Comparison of ENCODE assay signal across 13 cellular contexts in the genomic region with DNA sequence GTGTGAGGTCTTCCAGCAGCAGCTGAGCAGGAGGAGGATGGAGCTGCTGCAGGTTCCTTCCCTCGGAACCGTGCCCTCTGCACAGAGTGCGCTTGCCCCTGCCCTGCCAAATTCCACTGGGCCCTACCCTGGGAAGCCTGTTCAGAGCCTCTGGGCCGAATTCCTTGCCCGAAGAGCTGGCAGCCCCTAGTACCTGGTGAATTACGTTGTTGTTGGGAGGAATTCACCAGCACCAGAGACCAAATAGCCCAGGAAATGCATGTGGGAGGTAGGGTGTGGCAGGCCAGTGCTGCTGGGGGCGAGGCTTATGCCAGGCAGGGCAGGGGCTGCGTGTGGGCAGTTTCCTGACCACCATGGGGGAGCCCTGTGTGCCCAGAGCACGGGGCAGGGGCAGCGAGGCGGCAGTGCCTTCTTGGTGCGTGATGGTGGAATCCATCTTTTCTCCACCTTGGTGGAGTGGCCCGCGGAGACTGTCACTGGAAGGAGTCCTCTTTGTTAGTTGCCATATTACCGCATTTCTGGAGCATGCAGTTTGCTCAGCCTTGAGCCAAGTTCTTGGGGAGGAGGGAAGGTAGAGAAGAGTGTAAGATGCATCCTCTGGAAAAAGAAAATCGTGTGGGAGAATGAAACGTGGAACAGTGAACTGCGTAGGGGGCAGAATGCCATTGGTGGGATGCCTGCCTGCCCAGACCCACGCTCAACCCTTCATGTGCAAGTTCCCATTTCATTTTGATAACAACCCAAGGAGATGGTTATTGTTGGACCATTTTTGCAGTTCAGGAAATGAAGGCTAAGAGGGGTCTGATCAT. TPM values are rescaled to one million over a fixed set of nuclear protein-coding genes. Genes with fewer than 3 reads are reported as not detected.
DNase-seq lines count a peak whose midpoint lies in the region; ATAC-seq and TF ChIP-seq lines count a peak whose summit lies in the region.
"Had no signal": no experiment of that assay in that cellular context is flagged by ENCODE, and none has a peak within 500 bp of the region (broad histone marks: within the 10 kb centered on the region; RNA-seq: fewer than 3 reads in every experiment).

No MANE protein-coding gene starts in this region.

- H3K4me3 ChIP-seq in A673 (ENCODE audit: low read depth, low read length, poor library complexity, severe bottlenecking) (peak overlapping the region; percentile 88), HUES64 (ENCODE audit: low read length) (peak overlapping the region; percentile 89), epithelial cell of proximal tubule (ENCODE audit: low read depth, low read length) (peak overlapping the region; percentile 68), neuron (ENCODE audit: low read length) (peak overlapping the region; percentile 75), right lobe of liver (no peak overlapping the region)
- H3K4me3 ChIP-seq: GM12878 had no signal

- POLR2A ChIA-PET in A673 (lab: Charles Lee; ENCODE audit: low non-redundant PET), result no interaction called here

- H3K9me3 ChIP-seq in A673 (ENCODE audit: low read depth, low read length, poor library complexity, severe bottlenecking) (no peaks in the 10 kb centered on the region), HUES64 (ENCODE audit: insufficient read depth, low read depth, low read length) (no peaks in the 10 kb centered on the region), neuron (ENCODE audit: low read length) (no peaks in the 10 kb centered on the region), right lobe of liver (no peaks in the 10 kb centered on the region)

- H3K9ac ChIP-seq in HUES64 (ENCODE audit: low read depth, low read length), result peak overlapping the region; percentile 85; the same call in 1 of the 2 replicates

- H3K27ac ChIP-seq in A673 (ENCODE audit: low read depth, low read length, poor library complexity, severe bottlenecking) (peak overlapping the region; percentile 90), HUES64 (ENCODE audit: low read depth, low read length) (no peak overlapping the region), right lobe of liver (no peak overlapping the region)

- H3K27me3 ChIP-seq in A673 (replicated peaks; ENCODE audit: insufficient read depth, low read depth, low read length, poor library complexity), result no peaks in the 10 kb centered on the region
- no peaks in the 10 kb centered on the region for H3K27me3 ChIP-seq in HUES64 (ENCODE audit: insufficient read depth, low read length)
- no peaks in the 10 kb centered on the region for H3K27me3 ChIP-seq in neuron (ENCODE audit: insufficient read depth, low read length)
- H3K27me3 ChIP-seq in right lobe of liver, result no peaks in the 10 kb centered on the region

- ATAC-seq in GM21737 (IDR thresholded peaks at IDR 0.05; ENCODE audit: unreplicated experiment), result no peak
- ATAC-seq in stimulated activated naive CD8-positive, alpha-beta T cell treated with anti-CD3 and anti-CD28 coated beads, Interleukin-15, Interleukin-2, amounts not matched to agents 100 U/mL and 50 U/mL, for 24 hours, result no peak
- no peak for ATAC-seq in right lobe of liver
- ATAC-seq: GM12878 had no signal

- TF ChIP-seq CTCF in A673 (conservative IDR thresholded peaks at IDR 0.05; ENCODE audit: low read depth, low read length) (no peak), epithelial cell of proximal tubule (conservative IDR thresholded peaks at IDR 0.05; ENCODE audit: low read depth, low read length) (no peak), right lobe of liver (IDR thresholded peaks at IDR 0.05) (no peak)

- H3K4me1 ChIP-seq in A673 (ENCODE audit: insufficient read depth, low read length, poor library complexity, severe bottlenecking) (peaks cover 41% of the 10 kb centered on the region), HUES64 (ENCODE audit: insufficient read depth, low read length) (peaks cover 39% of the 10 kb centered on the region), neuron (ENCODE audit: insufficient read depth, low read length) (peaks cover 64% of the 10 kb centered on the region), right lobe of liver (peaks cover 0 to 10% (median 0%) of the 10 kb centered on the region in 4 donors)

- DNase-seq in A673 (ENCODE audit: low spot score) (no peak), epithelial cell of proximal tubule (ENCODE audit: low read depth) (no peak), right lobe of liver (no peak)
- DNase-seq in activated CD4-positive, alpha-beta T cell treated with anti-CD3 and anti-CD28 coated beads, Interleukin-2, amount 50 U/mL, for 4 hours, result no peak
- DNase-seq in stimulated activated naive CD8-positive, alpha-beta T cell treated with anti-CD3 and anti-CD28 coated beads, Interleukin-15, Interleukin-2, amounts not matched to agents 100 U/mL and 50 U/mL, for 24 hours, result no peak
- DNase-seq: activated naive CD4-positive, alpha-beta T cell; CD8-positive, alpha-beta memory T cell; NCI-H1417; stimulated activated CD4-positive, alpha-beta T cell treated with anti-CD3 and anti-CD28 coated beads, Interleukin-4, amount 100 ng/mL, for 24 hours had no signal

- CTCF ChIA-PET in A673 (lab: Charles Lee), result no interaction called here

- BruUV-seq in A673 (replicated peaks; lab: Mats Ljungman, UMichigan), result no TSS peak

- no peaks in the 10 kb centered on the region for H3K36me3 ChIP-seq in A673 (ENCODE audit: insufficient read depth, low read length, poor library complexity, severe bottlenecking)
- no peaks in the 10 kb centered on the region for H3K36me3 ChIP-seq in HUES64 (ENCODE audit: insufficient read depth, low read length)
- peaks cover 11% of the 10 kb centered on the region for H3K36me3 ChIP-seq in neuron (ENCODE audit: insufficient read depth, low read length)
- H3K36me3 ChIP-seq in right lobe of liver, result no peaks in the 10 kb centered on the region

- TF ChIP-seq POLR2A in right lobe of liver (IDR thresholded peaks at IDR 0.05), result no peak

- WGBS in HUES64, result 69% methylated on average over 19 of the region's 19 CpGs
- 52% methylated on average over 5 of the region's 19 CpGs for WGBS in right lobe of liver (ENCODE audit: insufficient coverage, low coverage, low lambda C conversion rate, missing lambda C conversion rate)

- no peak overlapping the region for H2AFZ ChIP-seq in neuron (ENCODE audit: low read depth, low read length)

- intact Hi-C loops in A673 (cut with micrococcal nuclease; ENCODE audit: unreplicated experiment), result no loop called here
- intact Hi-C loops in right lobe of liver (cut with DNase I), result no loop called here

RNA-seq across cellular contexts. Expression of a gene that starts 2.3 kb away (rescaled TPM):
- total RNA-seq in A673 (2021) (34.3 and 57.1 TPM in 2 replicates), epithelial cell of proximal tubule (15.0 and 50.4 TPM in 2 replicates), right lobe of liver (1 to 10 TPM; 1.7 to 7.4 (median 3.8) TPM)
- polyA plus RNA-seq in HUES64 (2013, experiment 1 of 2), result 24.0 TPM
- 29.2 TPM for polyA plus RNA-seq in HUES64 (2013, experiment 2 of 2)

Comparison
In these comparisons a context has a peak if more than half of its experiments do, and no peak if none do; other contexts are left out.
1. H3K4me3 ChIP-seq: peak in A673 (single experiment), HUES64 (single experiment), epithelial cell of proximal tubule (single experiment) and neuron (single experiment); none in right lobe of liver (0 of 3).